23 cellular contexts compared by ENCODE assay signal in the genomic region with DNA sequence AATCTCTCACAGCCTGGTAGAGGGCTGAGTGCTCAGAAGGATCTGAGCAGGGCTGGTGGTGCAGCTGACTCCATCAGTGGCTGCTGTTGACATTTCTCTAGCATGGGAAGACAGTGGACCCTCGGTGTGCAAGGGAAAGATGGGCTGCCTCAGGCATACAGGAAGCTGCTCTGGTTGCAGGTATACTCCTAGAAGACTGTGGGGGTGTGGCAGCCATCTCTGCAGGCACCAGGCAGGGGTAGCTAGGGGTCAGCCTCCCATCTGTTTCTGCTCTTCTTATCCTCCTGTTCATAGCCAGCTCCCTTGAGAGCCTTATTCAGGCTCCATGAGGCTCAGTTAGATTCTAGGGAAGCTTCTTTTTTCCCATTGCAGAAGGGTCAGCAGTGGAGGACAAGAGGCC.
"Had no signal": no experiment of that assay in that cellular context is flagged by ENCODE, and none has a peak within 500 bp of the region (broad histone marks: within the 10 kb centered on the region; RNA-seq: fewer than 3 reads in every experiment).

No MANE protein-coding gene starts in this region.

- H3K27ac ChIP-seq: dorsolateral prefrontal cortex, esophagus squamous epithelium, neural progenitor cell, prostate gland, right atrium auricular region, stomach, thyroid gland had no signal

- H3K36me3 ChIP-seq: esophagus squamous epithelium, neural progenitor cell, prostate gland, right atrium auricular region, stomach, thyroid gland had no signal

- H3K4me2 ChIP-seq: neural progenitor cell, smooth muscle cell had no signal

- H3K4me1 Mint-ChIP-seq: immature natural killer cell; neural progenitor cell; stimulated activated effector memory CD8-positive, alpha-beta T cell treated with anti-CD3 and anti-CD28 coated beads, Interleukin-12 subunit alpha, Interleukin-12 subunit beta, amount 100 ng/mL, for 72 hours had no signal

- H3K9ac ChIP-seq: neural progenitor cell had no signal

- H3K9me3 Mint-ChIP-seq: nephron; neural progenitor cell; stimulated activated effector memory CD8-positive, alpha-beta T cell treated with anti-CD3 and anti-CD28 coated beads, Interleukin-12 subunit alpha, Interleukin-12 subunit beta, amount 100 ng/mL, for 72 hours had no signal

- H3K27ac Mint-ChIP-seq: immature natural killer cell; naive thymus-derived CD4-positive, alpha-beta T cell; neural progenitor cell; stimulated activated effector memory CD8-positive, alpha-beta T cell treated with anti-CD3 and anti-CD28 coated beads, Interleukin-12 subunit alpha, Interleukin-12 subunit beta, amount 100 ng/mL, for 72 hours had no signal

- H3K4me3 ChIP-seq: dorsolateral prefrontal cortex, esophagus squamous epithelium, neural progenitor cell, prostate gland, right atrium auricular region, smooth muscle cell, stomach, thyroid gland had no signal

- H3K4me3 Mint-ChIP-seq: immature natural killer cell; naive thymus-derived CD4-positive, alpha-beta T cell; nephron; neural progenitor cell; stimulated activated effector memory CD8-positive, alpha-beta T cell treated with anti-CD3 and anti-CD28 coated beads, Interleukin-12 subunit alpha, Interleukin-12 subunit beta, amount 100 ng/mL, for 72 hours had no signal

- H3K4me1 ChIP-seq: esophagus squamous epithelium, neural progenitor cell, prostate gland, right atrium auricular region, stomach, thyroid gland had no signal

- DNase-seq: effector memory CD4-positive, alpha-beta T cell; erythroblast; esophagus squamous epithelium; foreskin melanocyte; hypothalamus; immature natural killer cell; mesenchymal stem cell; midbrain; naive thymus-derived CD4-positive, alpha-beta T cell; stimulated activated CD4-positive, alpha-beta T cell treated with anti-CD3 and anti-CD28 coated beads, Interleukin-2, amount 100 ng/mL, for 24 hours; stimulated activated CD4-positive, alpha-beta T cell treated with anti-CD3 and anti-CD28 coated beads, Interleukin-4, amount 100 ng/mL, for 24 hours; stimulated activated naive CD4-positive, alpha-beta T cell treated with Interleukin-2 at 50 U/mL for 16 hours; stomach; thyroid gland; trophoblast cell had no signal

- H3K27me3 ChIP-seq: esophagus squamous epithelium, neural progenitor cell, right atrium auricular region, thyroid gland had no signal

- H3K9me3 ChIP-seq: esophagus squamous epithelium, prostate gland, right atrium auricular region, stomach, thyroid gland had no signal

- ATAC-seq: naive thymus-derived CD4-positive, alpha-beta T cell; sciatic nerve; stimulated activated effector memory CD8-positive, alpha-beta T cell treated with anti-CD3 and anti-CD28 coated beads, Interleukin-12 subunit alpha, Interleukin-12 subunit beta, amount 100 ng/mL, for 72 hours had no signal

- H3K36me3 Mint-ChIP-seq: immature natural killer cell; naive thymus-derived CD4-positive, alpha-beta T cell; neural progenitor cell; stimulated activated effector memory CD8-positive, alpha-beta T cell treated with anti-CD3 and anti-CD28 coated beads, Interleukin-12 subunit alpha, Interleukin-12 subunit beta, amount 100 ng/mL, for 72 hours had no signal
